ENCODE assay signal across 32 cellular contexts in genomic region chr5:123283031-123283430, GRCh38.
DNase-seq lines count a peak whose midpoint lies in the region; ATAC-seq and TF ChIP-seq lines count a peak whose summit lies in the region.
"Had no signal": no experiment of that assay in that cellular context is flagged by ENCODE, and none has a peak within 500 bp of the region (broad histone marks: within the 10 kb centered on the region; RNA-seq: fewer than 3 reads in every experiment).

No MANE protein-coding gene starts in this region.

- H3K27me3 Mint-ChIP-seq in nephron (ENCODE audit: low read depth): peaks cover 4% of the 10 kb centered on the region

- peaks cover 3% of the 10 kb centered on the region for H3K9me3 Mint-ChIP-seq in nephron
- H3K9me3 Mint-ChIP-seq: activated CD4-positive, alpha-beta T cell treated with anti-CD3 and anti-CD28 coated beads, Interleukin-2, amount 10 ng/mL, durations not matched to agents 7 days and 5 days; activated naive CD8-positive, alpha-beta T cell treated with anti-CD3 and anti-CD28 coated beads for 36 hours; activated T-cell treated with anti-CD3 and anti-CD28 coated beads, Interleukin-2, amount 50 U/mL, for 24 hours; CD4-positive, alpha-beta memory T cell; dendritic cell treated with granulocyte-macrophage colony-stimulating factor and Interleukin-4, amounts not matched to agents 40 ng/mL and 50 ng/mL, for 4 days; GM23338; HFFc6 had no signal

- H3K4me3 Mint-ChIP-seq in nephron: no peak overlapping the region
- H3K4me3 Mint-ChIP-seq: activated CD4-positive, alpha-beta T cell treated with anti-CD3 and anti-CD28 coated beads, Interleukin-2, amount 10 ng/mL, durations not matched to agents 7 days and 5 days; activated naive CD8-positive, alpha-beta T cell treated with anti-CD3 and anti-CD28 coated beads for 36 hours; activated T-cell treated with anti-CD3 and anti-CD28 coated beads, Interleukin-2, amount 50 U/mL, for 24 hours; CD4-positive, alpha-beta memory T cell; dendritic cell treated with granulocyte-macrophage colony-stimulating factor and Interleukin-4, amounts not matched to agents 40 ng/mL and 50 ng/mL, for 4 days; GM23338; HFFc6; immature natural killer cell had no signal

- peak; percentile 36 for ATAC-seq in esophagus mucosa
- ATAC-seq in HG02798 (IDR thresholded peaks at IDR 0.05; ENCODE audit: poor library complexity, unreplicated experiment): no peak
- ATAC-seq: A549, GM23338 had no signal

- H3K4me1 Mint-ChIP-seq in nephron: peaks cover 37% of the 10 kb centered on the region
- H3K4me1 Mint-ChIP-seq: activated CD4-positive, alpha-beta T cell treated with anti-CD3 and anti-CD28 coated beads, Interleukin-2, amount 10 ng/mL, durations not matched to agents 7 days and 5 days; immature natural killer cell had no signal

- H3K27ac Mint-ChIP-seq in nephron: peak overlapping the region; percentile 67 to 89 (median 81)
- H3K27ac Mint-ChIP-seq: activated CD4-positive, alpha-beta T cell treated with anti-CD3 and anti-CD28 coated beads, Interleukin-2, amount 10 ng/mL, durations not matched to agents 7 days and 5 days; activated naive CD8-positive, alpha-beta T cell treated with anti-CD3 and anti-CD28 coated beads for 36 hours; activated T-cell treated with anti-CD3 and anti-CD28 coated beads, Interleukin-2, amount 50 U/mL, for 24 hours; CD4-positive, alpha-beta memory T cell; dendritic cell treated with granulocyte-macrophage colony-stimulating factor and Interleukin-4, amounts not matched to agents 40 ng/mL and 50 ng/mL, for 4 days; GM23338; HFFc6; immature natural killer cell had no signal

- peak; percentile 9 for DNase-seq in EH (ENCODE audit: low read depth)
- peak; percentile 5 for DNase-seq in NCI-H82 treated with DMSO at 0.1 percent for 48 hours (lab: John Stamatoyannopoulos, UW; ENCODE audit: unreplicated experiment)
- no peak for DNase-seq in NCI-H748 (lab: John Stamatoyannopoulos, UW; ENCODE audit: unreplicated experiment)
- DNase-seq in activated CD4-positive, CD25-positive, alpha-beta regulatory T cell (lab: John Stamatoyannopoulos, UW): no peak
- no peak for DNase-seq in NCI-H187 (lab: John Stamatoyannopoulos, UW)
- DNase-seq: activated CD4-positive, alpha-beta T cell treated with anti-CD3 and anti-CD28 coated beads, Interleukin-2, amount 10 ng/mL, durations not matched to agents 7 days and 5 days; activated effector memory CD4-positive, alpha-beta T cell treated with anti-CD3 and anti-CD28 coated beads, Interleukin-2, amount 50 U/mL, for 16 hours; activated naive CD8-positive, alpha-beta T cell treated with anti-CD3 and anti-CD28 coated beads for 36 hours; activated T-cell treated with anti-CD3 and anti-CD28 coated beads, Interleukin-2, amount 50 U/mL, for 24 hours; AML-193; CD4-positive, alpha-beta memory T cell; central memory CD4-positive, alpha-beta T cell; HFFc6; immature natural killer cell; KBM-7; NCI-H1417 treated with DMSO at 0.1 percent for 48 hours; NCI-H2081 treated with DMSO at 0.1 percent for 48 hours; NCI-H226; NCI-H748 treated with DMSO at 0.1 percent for 48 hours; ovary; SJCRH30; small intestine; stimulated activated CD4-positive, alpha-beta T cell treated with anti-CD3 and anti-CD28 coated beads, Interleukin-1b, Interleukin-23, amount 100 ng/mL, for 48 hours; stimulated activated naive CD4-positive, alpha-beta T cell treated with Interleukin-2 at 50 U/mL for 16 hours; T-helper 9 cell; WERI-Rb-1 had no signal

- H3K36me3 Mint-ChIP-seq in nephron (ENCODE audit: low read depth): no peaks in the 10 kb centered on the region
- H3K36me3 Mint-ChIP-seq: activated naive CD8-positive, alpha-beta T cell treated with anti-CD3 and anti-CD28 coated beads for 36 hours; CD4-positive, alpha-beta memory T cell; immature natural killer cell had no signal

- TF ChIP-seq CTCF in nephron (IDR thresholded peaks at IDR 0.05; ENCODE audit: unreplicated experiment in 3 of 3): no peak

Comparison
In these comparisons a context has a peak if more than half of its experiments do, and no peak if none do; other contexts are left out.
1. DNase-seq: peak in EH (single experiment) and NCI-H82 treated with DMSO at 0.1 percent for 48 hours (single experiment); none in NCI-H748 (single experiment), activated CD4-positive, CD25-positive, alpha-beta regulatory T cell (0 of 4) and NCI-H187 (0 of 2).